35 cellular contexts compared by ENCODE assay signal in the genomic region with DNA sequence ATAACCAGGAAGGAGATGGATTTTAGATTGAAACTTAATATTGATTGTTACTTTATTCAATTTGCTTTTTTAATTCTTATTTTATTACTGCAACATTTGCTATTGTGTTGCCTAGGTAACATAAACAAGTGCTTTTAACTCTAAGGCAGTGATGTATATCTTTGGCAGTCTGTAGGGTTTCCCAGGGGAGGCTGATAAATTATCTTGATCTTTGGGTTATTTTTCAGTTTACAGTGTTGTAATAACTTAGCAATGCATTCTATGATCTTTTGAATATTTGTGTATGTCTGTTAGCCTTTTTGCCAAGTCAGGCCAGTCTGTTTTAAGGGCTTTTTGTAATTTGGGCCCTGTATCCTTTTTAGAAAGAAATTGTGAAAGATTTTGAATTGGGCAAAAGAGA. TPM values are rescaled to one million over a fixed set of nuclear protein-coding genes. Genes with fewer than 3 reads are reported as not detected.
DNase-seq lines count a peak whose midpoint lies in the region; ATAC-seq and TF ChIP-seq lines count a peak whose summit lies in the region.
"Had no signal": no experiment of that assay in that cellular context is flagged by ENCODE, and none has a peak within 500 bp of the region (broad histone marks: within the 10 kb centered on the region; RNA-seq: fewer than 3 reads in every experiment).

No MANE protein-coding gene starts in this region.

- no peaks in the 10 kb centered on the region for H3K9me3 Mint-ChIP-seq in activated naive CD4-positive, alpha-beta T cell treated with anti-CD3 and anti-CD28 coated beads, Interleukin-2, amount 10 ng/mL, durations not matched to agents 7 days and 5 days
- H3K9me3 Mint-ChIP-seq: activated CD4-positive, alpha-beta T cell treated with anti-CD3 and anti-CD28 coated beads, Interleukin-2, amount 10 ng/mL, durations not matched to agents 7 days and 5 days; nephron progenitor cell had no signal

- no peaks in the 10 kb centered on the region for H3K4me1 Mint-ChIP-seq in activated naive CD4-positive, alpha-beta T cell treated with anti-CD3 and anti-CD28 coated beads, Interleukin-2, amount 10 ng/mL, durations not matched to agents 7 days and 5 days
- H3K4me1 Mint-ChIP-seq: activated CD4-positive, alpha-beta T cell treated with anti-CD3 and anti-CD28 coated beads, Interleukin-2, amount 10 ng/mL, durations not matched to agents 7 days and 5 days; CD4-positive, CD25-positive, alpha-beta regulatory T cell; WTC11 had no signal

- CTCF ChIA-PET in BJ (lab: Yijun Ruan, JAX), result no interaction called here
- CTCF ChIA-PET in activated naive CD4-positive, alpha-beta T cell treated with anti-CD3 and anti-CD28 coated beads, Interleukin-2, amount 10 ng/mL, durations not matched to agents 7 days and 5 days (lab: Charles Lee), result no interaction called here

- ATAC-seq in omental fat pad (ENCODE audit: low FRiP score), result peak; percentile 42
- ATAC-seq: HepG2, lower lobe of right lung, pancreas, WTC11 had no signal

- H3K4me3 ChIP-seq in BJ (ENCODE audit: low read depth, low read length) (no peak overlapping the region), fibroblast of lung (replicated peaks in 1 of 4; ENCODE audit: control extremely low read depth in 1 of 4, insufficient read depth in 1 of 4, low read depth in 3 of 4, low read length in 4 of 4) (no peak overlapping the region)
- H3K4me3 ChIP-seq: esophagus squamous epithelium, lower lobe of right lung, pancreas, PC-9, stomach, tibial nerve had no signal

- no peaks in the 10 kb centered on the region for H3K36me3 ChIP-seq in BJ (ENCODE audit: control insufficient read depth, insufficient read depth, low read length)
- H3K36me3 ChIP-seq in fibroblast of lung (ENCODE audit: control insufficient read depth, insufficient read depth, low read length), result no peaks in the 10 kb centered on the region
- H3K36me3 ChIP-seq: esophagus squamous epithelium, lower lobe of right lung, pancreas, stomach, tibial nerve had no signal

- H3K79me2 ChIP-seq in fibroblast of lung (ENCODE audit: control insufficient read depth, insufficient read depth, low read length), result no peaks in the 10 kb centered on the region

- H3K9ac ChIP-seq in fibroblast of lung (ENCODE audit: insufficient read depth, low read length), result no peak overlapping the region

- no peak overlapping the region for H3K27ac ChIP-seq in fibroblast of lung (ENCODE audit: insufficient read depth, low read length)
- H3K27ac ChIP-seq: esophagus squamous epithelium, lower lobe of right lung, pancreas, PC-9, stomach, tibial nerve had no signal

- POLR2A ChIA-PET in BJ (lab: Charles Lee), result no interaction called here

- no peaks in the 10 kb centered on the region for H4K20me1 ChIP-seq in fibroblast of lung (ENCODE audit: control insufficient read depth, extremely low read depth, insufficient read depth, low read length)

- H3K4me3 Mint-ChIP-seq in activated naive CD4-positive, alpha-beta T cell treated with anti-CD3 and anti-CD28 coated beads, Interleukin-2, amount 10 ng/mL, durations not matched to agents 7 days and 5 days, result no peak overlapping the region
- H3K4me3 Mint-ChIP-seq: activated CD4-positive, alpha-beta T cell treated with anti-CD3 and anti-CD28 coated beads, Interleukin-2, amount 10 ng/mL, durations not matched to agents 7 days and 5 days; CD4-positive, CD25-positive, alpha-beta regulatory T cell; nephron progenitor cell; WTC11 had no signal

- H3K27me3 Mint-ChIP-seq in activated naive CD4-positive, alpha-beta T cell treated with anti-CD3 and anti-CD28 coated beads, Interleukin-2, amount 10 ng/mL, durations not matched to agents 7 days and 5 days, result peaks cover 8% of the 10 kb centered on the region
- H3K27me3 Mint-ChIP-seq: activated CD4-positive, alpha-beta T cell treated with anti-CD3 and anti-CD28 coated beads, Interleukin-2, amount 10 ng/mL, durations not matched to agents 7 days and 5 days had no signal

- DNase-seq in BJ (ENCODE audit: low read depth), result peak; percentile 17
- peak; percentile 77 for DNase-seq in amniotic epithelial cell (ENCODE audit: low read depth)
- DNase-seq in fibroblast of lung (ENCODE audit: low read depth in 2 of 2), result peak; percentile 36 to 64
- DNase-seq in omental fat pad (ENCODE audit: low spot score), result no peak
- no peak for DNase-seq in AG08396 (ENCODE audit: low spot score)
- no peak for DNase-seq in activated naive CD4-positive, alpha-beta T cell treated with anti-CD3 and anti-CD28 coated beads, Interleukin-2, amount 10 ng/mL, durations not matched to agents 7 days and 5 days
- no peak for DNase-seq in A172 (ENCODE audit: low spot score)
- DNase-seq in DMS 273 treated with DMSO at 0.1 percent for 48 hours (lab: John Stamatoyannopoulos, UW), result no peak
- DNase-seq: activated CD4-positive, alpha-beta T cell treated with anti-CD3 and anti-CD28 coated beads, Interleukin-2, amount 10 ng/mL, durations not matched to agents 7 days and 5 days; activated naive CD4-positive, alpha-beta T cell treated with Interleukin-2 at 50 U/mL for 16 hours; activated T-cell treated with anti-CD3 and anti-CD28 coated beads, Interleukin-2, amount 50 U/mL, for 48 hours; CD4-positive, CD25-positive, alpha-beta regulatory T cell; dermis blood vessel endothelial cell; esophagus squamous epithelium; lower lobe of right lung; NCI-H187; NCI-H2171; NCI-H526; nephron progenitor cell; pancreas; PC-9; SHP77; stimulated activated CD4-positive, alpha-beta T cell treated with anti-CD3 and anti-CD28 coated beads, Interleukin-2, amount 100 ng/mL, for 24 hours; stomach; SW 1271; T1000 had no signal

- no peak overlapping the region for H2AFZ ChIP-seq in fibroblast of lung (ENCODE audit: low read length)
- H2AFZ ChIP-seq: PC-9 had no signal

- H3K27me3 ChIP-seq in BJ (ENCODE audit: control insufficient read depth, insufficient read depth, low read length), result no peaks in the 10 kb centered on the region; the same call in 1 of the 2 replicates
- no peaks in the 10 kb centered on the region for H3K27me3 ChIP-seq in fibroblast of lung (ENCODE audit: control insufficient read depth, insufficient read depth, low read length)
- H3K27me3 ChIP-seq: esophagus squamous epithelium, pancreas, stomach, tibial nerve had no signal

- no peak overlapping the region for H3K4me2 ChIP-seq in fibroblast of lung (ENCODE audit: extremely low read depth, insufficient read depth, low read length)
- H3K4me2 ChIP-seq: PC-9 had no signal

- no peak overlapping the region for H3K27ac Mint-ChIP-seq in activated naive CD4-positive, alpha-beta T cell treated with anti-CD3 and anti-CD28 coated beads, Interleukin-2, amount 10 ng/mL, durations not matched to agents 7 days and 5 days
- H3K27ac Mint-ChIP-seq: activated CD4-positive, alpha-beta T cell treated with anti-CD3 and anti-CD28 coated beads, Interleukin-2, amount 10 ng/mL, durations not matched to agents 7 days and 5 days; nephron progenitor cell; WTC11 had no signal

- H3K4me1 ChIP-seq in fibroblast of lung (ENCODE audit: control insufficient read depth, extremely low read depth, insufficient read depth, low read length), result no peaks in the 10 kb centered on the region
- H3K4me1 ChIP-seq: lower lobe of right lung, pancreas, stomach, tibial nerve had no signal

- H3K36me3 Mint-ChIP-seq in activated naive CD4-positive, alpha-beta T cell treated with anti-CD3 and anti-CD28 coated beads, Interleukin-2, amount 10 ng/mL, durations not matched to agents 7 days and 5 days, result no peaks in the 10 kb centered on the region
- H3K36me3 Mint-ChIP-seq: CD4-positive, CD25-positive, alpha-beta regulatory T cell; WTC11 had no signal

- TF ChIP-seq CTCF in BJ (IDR thresholded peaks at IDR 0.05; ENCODE audit: insufficient read depth, low read depth, low read length) (no peak), fibroblast of lung (conservative IDR thresholded peaks at IDR 0.05 in 1 of 2, IDR thresholded peaks at IDR 0.05 in 1 of 2; ENCODE audit: low read depth in 1 of 2, low read length in 2 of 2) (no peak), omental fat pad (IDR thresholded peaks at IDR 0.05) (no peak)

- no peaks in the 10 kb centered on the region for H3K9me3 ChIP-seq in fibroblast of lung (ENCODE audit: control insufficient read depth, insufficient read depth, low read depth, low read length)
- H3K9me3 ChIP-seq: esophagus squamous epithelium, lower lobe of right lung, pancreas, stomach, tibial nerve had no signal

RNA-seq across cellular contexts. Expression of a gene that starts 7.8 kb away (rescaled TPM):
- polyA plus RNA-seq in BJ (2011; rRNA removed) (16.4 and 20.3 TPM in 2 replicates), fibroblast of lung (25.1 and 25.4 TPM in 2 replicates)
- 7.3 and 8.4 TPM in 2 replicates for polyA minus RNA-seq in BJ (2011; rRNA and poly(A)+ RNA removed)
- total RNA-seq in fibroblast of lung (34.7 and 40.8 TPM in 2 replicates), omental fat pad (10 to 100 TPM; 25.1 to 54.4 (median 35.9) TPM)
- polyA plus RNA-seq in fibroblast of lung (2012), result 12.6 and 14.5 TPM in 2 replicates
- 3.1 and 4.1 TPM in 2 replicates for polyA minus RNA-seq in fibroblast of lung (ENCODE audit: low replicate concordance)
- 23.7 and 29.9 TPM in 2 replicates for total RNA-seq in A172 (2014; rRNA removed; shearing (Covaris generic))

RNA-seq across cellular contexts. Expression of a gene that starts 22.7 kb away (rescaled TPM):
- polyA plus RNA-seq in BJ (2011; rRNA removed), result not detected in 2 replicates
- not detected in 2 replicates for polyA minus RNA-seq in BJ (2011; rRNA and poly(A)+ RNA removed)
- not detected in 2 replicates for total RNA-seq in fibroblast of lung
- polyA plus RNA-seq in fibroblast of lung, result not detected in 2 replicates
- not detected in 2 replicates for polyA plus RNA-seq in fibroblast of lung (2012)
- not detected in 2 replicates for polyA minus RNA-seq in fibroblast of lung (ENCODE audit: low replicate concordance)
- not detected for total RNA-seq in omental fat pad
- not detected in 2 replicates for total RNA-seq in A172 (2014; rRNA removed; shearing (Covaris generic))
- total RNA-seq: activated CD4-positive, alpha-beta T cell treated with anti-CD3 and anti-CD28 coated beads, Interleukin-2, amount 10 ng/mL, durations not matched to agents 7 days and 5 days; cardiac septum; CD4-positive, CD25-positive, alpha-beta regulatory T cell; Daoy; dermis blood vessel endothelial cell; esophagus squamous epithelium; H4; HepG2; kidney epithelial cell; LHCN-M2; lower lobe of right lung; mucosa of gallbladder; pancreas; PC-9; stomach; tibial nerve; WTC11 had no signal
- polyA plus RNA-seq: CD4-positive, CD25-positive, alpha-beta regulatory T cell; HepG2; pancreas; stomach had no signal

RNA-seq across cellular contexts. Expression of a gene that starts 44.8 kb away (rescaled TPM):
- polyA plus RNA-seq in BJ (2011; rRNA removed) (34.3 and 61.3 TPM in 2 replicates), fibroblast of lung (28.1 and 45.4 TPM in 2 replicates)
- polyA minus RNA-seq in BJ (2011; rRNA and poly(A)+ RNA removed), result 53.9 and 61.5 TPM in 2 replicates
- total RNA-seq in fibroblast of lung (44.9 and 59.8 TPM in 2 replicates), omental fat pad (10 to 100 TPM; 29.4 to 41.8 (median 31.9) TPM)
- 19.0 and 22.8 TPM in 2 replicates for polyA plus RNA-seq in fibroblast of lung (2012)
- polyA minus RNA-seq in fibroblast of lung (ENCODE audit: low replicate concordance), result 23.5 and 24.9 TPM in 2 replicates
- 21.6 and 31.6 TPM in 2 replicates for total RNA-seq in A172 (2014; rRNA removed; shearing (Covaris generic))

Comparison
In these comparisons a context has a peak if more than half of its experiments do, and no peak if none do; other contexts are left out.
1. DNase-seq: peak in BJ (single experiment), amniotic epithelial cell (single experiment) and fibroblast of lung (2 of 2); none in omental fat pad (single experiment), AG08396 (single experiment), activated naive CD4-positive, alpha-beta T cell treated with anti-CD3 and anti-CD28 coated beads, Interleukin-2, amount 10 ng/mL, durations not matched to agents 7 days and 5 days (single experiment), A172 (single experiment) and DMS 273 treated with DMSO at 0.1 percent for 48 hours (single experiment).